Comparison of ENCODE assay signal across 1 cellular context in genomic region chr7:43076189-43076605, GRCh38.
TF ChIP-seq lines count a peak whose summit lies in the region.

No MANE protein-coding gene starts in this region.

TF ChIP-seq in GM12878, 131 proteins besides CTCF, POLR2A, EP300 and RAD21 (continued from another document):
- TF ChIP-seq BHLHE40 (IDR thresholded peaks at IDR 0.05; ENCODE audit: borderline replicate concordance in 1 of 2, low read depth in 2 of 2, low read length in 1 of 2) (0 out of 4 replicates have a peak, but pooled peaks of 1 of the 2 experiments have one; percentile 17), IKZF2 (IDR thresholded peaks at IDR 0.05) (peak; percentile 96 to 97), ZBTB33 (IDR thresholded peaks at IDR 0.05) (no peak)
